In the genomic region with DNA sequence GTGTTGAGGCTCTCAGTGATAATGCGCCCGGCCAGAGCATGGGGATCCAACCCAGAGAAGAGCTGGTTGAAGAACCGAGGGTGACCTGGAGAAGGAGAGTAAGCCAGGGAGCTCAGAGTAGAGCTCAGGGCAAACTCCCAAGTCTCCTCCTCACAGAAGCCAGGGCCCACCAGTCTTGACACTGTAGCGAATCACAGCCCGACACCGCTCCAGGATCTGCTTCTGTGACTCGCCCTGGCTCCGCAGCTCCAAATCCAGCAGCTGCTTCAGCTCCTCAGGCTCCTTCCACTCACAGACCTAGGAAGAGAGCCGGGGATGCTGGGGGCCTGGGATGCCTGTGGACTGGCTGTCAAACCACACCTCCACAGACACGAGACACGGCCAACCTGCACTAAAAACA, we compare ENCODE assay signal across 16 cellular contexts. TPM values are rescaled to one million over a fixed set of nuclear protein-coding genes. Genes with fewer than 3 reads are reported as not detected.
A peak's percentile ranks its signal among the peaks of the same experiment; 100 is the strongest.
DNase-seq lines count a peak whose midpoint lies in the region; ATAC-seq, FAIRE-seq and TF ChIP-seq lines count a peak whose summit lies in the region.
"Had no signal": no experiment of that assay in that cellular context is flagged by ENCODE, and none has a peak within 500 bp of the region (broad histone marks: within the 10 kb centered on the region; RNA-seq: fewer than 3 reads in every experiment).

No MANE protein-coding gene starts in this region.

- no peaks in the 10 kb centered on the region for H4K20me1 ChIP-seq in astrocyte (ENCODE audit: insufficient read depth, low read length)

- H3K79me2 ChIP-seq in astrocyte (ENCODE audit: insufficient read depth, low read length), result no peaks in the 10 kb centered on the region

- H3K27ac ChIP-seq in right cardiac atrium (ENCODE audit: low read length), result no peak overlapping the region
- no peak overlapping the region for H3K27ac ChIP-seq in astrocyte (ENCODE audit: low read depth, low read length)

- peaks cover 13% of the 10 kb centered on the region for H3K36me3 Mint-ChIP-seq in astrocyte (ENCODE audit: low read depth, unreplicated experiment)

- peaks cover 22% of the 10 kb centered on the region for H3K4me1 Mint-ChIP-seq in astrocyte (ENCODE audit: low read depth, unreplicated experiment)

- intact Hi-C loops in right cardiac atrium (cut with DNase I) (no loop called here), left ventricle myocardium superior (cut with micrococcal nuclease) (no loop called here)

- H3K27me3 ChIP-seq in right cardiac atrium (ENCODE audit: control insufficient read depth, insufficient read depth) (no peaks in the 10 kb centered on the region), astrocyte (ENCODE audit: insufficient read depth, low read length) (no peaks in the 10 kb centered on the region)
- H3K27me3 ChIP-seq: heart left ventricle had no signal

- H3K9me3 ChIP-seq in right cardiac atrium (ENCODE audit: control insufficient read depth, low read length) (no peaks in the 10 kb centered on the region), astrocyte (ENCODE audit: insufficient read depth, low read depth, low read length) (no peaks in the 10 kb centered on the region)
- H3K9me3 ChIP-seq: heart left ventricle had no signal

- no peak for FAIRE-seq in astrocyte (lab: Jason Lieb, UNC)

- ATAC-seq in right cardiac atrium, result peak in 1 of 2 donors; percentile 39
- no peak for ATAC-seq in left ventricle myocardium superior
- ATAC-seq: activated CD8-positive, alpha-beta memory T cell treated with anti-CD3 and anti-CD28 coated beads, Interleukin-2, amount 10 ng/mL, durations not matched to agents 7 days and 5 days; heart left ventricle; left cardiac atrium; stimulated activated naive CD8-positive, alpha-beta T cell treated with anti-CD3 and anti-CD28 coated beads, Interleukin-15, Interleukin-2, amounts not matched to agents 100 U/mL and 50 U/mL, for 24 hours had no signal

- H3K36me3 ChIP-seq in astrocyte (ENCODE audit: insufficient read depth, low read length), result peaks cover 5% of the 10 kb centered on the region

- H3K4me1 ChIP-seq in right cardiac atrium (ENCODE audit: control insufficient read depth, insufficient read depth, low read length), result no peaks in the 10 kb centered on the region
- H3K4me1 ChIP-seq in astrocyte (ENCODE audit: insufficient read depth, low read length), result peaks cover 19% of the 10 kb centered on the region

- WGBS in right cardiac atrium, result 84% methylated on average over 11 of the region's 11 CpGs

- no peak overlapping the region for H3K27ac Mint-ChIP-seq in astrocyte (ENCODE audit: unreplicated experiment)
- H3K27ac Mint-ChIP-seq: activated CD8-positive, alpha-beta memory T cell treated with anti-CD3 and anti-CD28 coated beads, Interleukin-2, amount 10 ng/mL, durations not matched to agents 7 days and 5 days had no signal

- peak in 2 of 3 donors; percentile 44 to 51 for DNase-seq in right cardiac atrium
- DNase-seq in left ventricle myocardium superior, result no peak
- DNase-seq in astrocyte (ENCODE audit: low read depth), result peak; percentile 53
- DNase-seq in iris pigment epithelial cell (ENCODE audit: low read depth), result peak; percentile 51
- no peak for DNase-seq in NCI-H2107 (lab: John Stamatoyannopoulos, UW)
- no peak for DNase-seq in stimulated activated CD4-positive, alpha-beta T cell treated with anti-CD3 and anti-CD28 coated beads, Interleukin-15, amount 100 ng/mL, for 24 hours
- no peak for DNase-seq in occipital lobe (lab: John Stamatoyannopoulos, UW)
- no peak for DNase-seq in hepatic stellate cell (ENCODE audit: low spot score)
- DNase-seq: activated CD8-positive, alpha-beta memory T cell treated with anti-CD3 and anti-CD28 coated beads, Interleukin-2, amount 10 ng/mL, durations not matched to agents 7 days and 5 days; activated naive CD4-positive, alpha-beta T cell treated with anti-CD3 and anti-CD28 coated beads, Interleukin-2, amount 50 U/mL, for 16 hours; central memory CD4-positive, alpha-beta T cell; heart left ventricle; KBM-7; left cardiac atrium; NCI-H1417 treated with DMSO at 0.1 percent for 48 hours; stimulated activated naive CD8-positive, alpha-beta T cell treated with anti-CD3 and anti-CD28 coated beads, Interleukin-15, Interleukin-2, amounts not matched to agents 100 U/mL and 50 U/mL, for 24 hours had no signal

- H3K9me3 Mint-ChIP-seq in astrocyte (ENCODE audit: unreplicated experiment), result no peaks in the 10 kb centered on the region

- peak overlapping the region; percentile 1 for H2AFZ ChIP-seq in astrocyte (ENCODE audit: low read depth, low read length)

- H3K9ac ChIP-seq in astrocyte (ENCODE audit: low read length), result no peak overlapping the region

- H3K4me3 ChIP-seq in right cardiac atrium (ENCODE audit: low read length), result no peak overlapping the region
- H3K4me3 ChIP-seq in astrocyte (ENCODE audit: insufficient read depth, low read depth, low read length), result no peak overlapping the region
- H3K4me3 ChIP-seq: heart left ventricle had no signal

- peak overlapping the region; percentile 25 for H3K4me2 ChIP-seq in astrocyte (ENCODE audit: low read length)

- no peaks in the 10 kb centered on the region for H3K27me3 Mint-ChIP-seq in astrocyte (ENCODE audit: low read depth, unreplicated experiment)
- H3K27me3 Mint-ChIP-seq: activated CD8-positive, alpha-beta memory T cell treated with anti-CD3 and anti-CD28 coated beads, Interleukin-2, amount 10 ng/mL, durations not matched to agents 7 days and 5 days had no signal

- H3K4me3 Mint-ChIP-seq in astrocyte (ENCODE audit: unreplicated experiment), result no peak overlapping the region
- H3K4me3 Mint-ChIP-seq: activated CD8-positive, alpha-beta memory T cell treated with anti-CD3 and anti-CD28 coated beads, Interleukin-2, amount 10 ng/mL, durations not matched to agents 7 days and 5 days had no signal

- no peak for TF ChIP-seq CTCF in astrocyte (IDR thresholded peaks at IDR 0.05; ENCODE audit: insufficient read depth, low read depth, low read length)

RNA-seq across cellular contexts. Expression of a gene that starts 8.2 kb away (rescaled TPM):
- 10 to 100 TPM; 13.8 to 29.9 (median 22.4) TPM for total RNA-seq in right cardiac atrium
- 5.3 TPM for polyA plus RNA-seq in right cardiac atrium
- 31.6 TPM for total RNA-seq in left ventricle myocardium superior
- total RNA-seq in astrocyte, result 31.0 and 32.7 TPM in 2 replicates
- total RNA-seq in occipital lobe, result 19.7 TPM

RNA-seq across cellular contexts. Expression of a gene that starts 8.4 kb away (rescaled TPM):
- 10 to 100 TPM; 10.3 to 13.0 (median 12.3) TPM for total RNA-seq in right cardiac atrium
- 16.2 TPM for polyA plus RNA-seq in right cardiac atrium
- 9.6 TPM for total RNA-seq in left ventricle myocardium superior
- total RNA-seq in astrocyte, result 16.7 and 19.4 TPM in 2 replicates
- 26.0 TPM for total RNA-seq in occipital lobe

RNA-seq across cellular contexts. Expression of a gene that starts 34.7 kb away (rescaled TPM):
- 1 to 10 TPM in 2 of 4 donors, under 1 TPM in 2; 0.88 to 2.8 (median 1.3) TPM for total RNA-seq in right cardiac atrium
- polyA plus RNA-seq in right cardiac atrium, result 0.45 TPM
- 1.3 TPM for total RNA-seq in left ventricle myocardium superior
- 0.79 and 1.3 TPM in 2 replicates for total RNA-seq in astrocyte
- not detected for total RNA-seq in occipital lobe

RNA-seq across cellular contexts. Expression of a gene that starts 59.7 kb away (rescaled TPM):
- total RNA-seq in right cardiac atrium (10 to 100 TPM; 11.7 to 26.2 (median 23.4) TPM), left ventricle myocardium superior (16.9 TPM), astrocyte (10.1 and 11.7 TPM in 2 replicates), occipital lobe (7.6 TPM)
- 10.5 TPM for polyA plus RNA-seq in right cardiac atrium

Comparison
In these comparisons a context has a peak if more than half of its experiments do, and no peak if none do; other contexts are left out.
1. DNase-seq: peak in right cardiac atrium (2 of 3), astrocyte (single experiment) and iris pigment epithelial cell (single experiment); none in left ventricle myocardium superior (single experiment), NCI-H2107 (single experiment), stimulated activated CD4-positive, alpha-beta T cell treated with anti-CD3 and anti-CD28 coated beads, Interleukin-15, amount 100 ng/mL, for 24 hours (single experiment), occipital lobe (single experiment) and hepatic stellate cell (single experiment).